ENCODE assay signal across 1 cellular context in the genomic region with DNA sequence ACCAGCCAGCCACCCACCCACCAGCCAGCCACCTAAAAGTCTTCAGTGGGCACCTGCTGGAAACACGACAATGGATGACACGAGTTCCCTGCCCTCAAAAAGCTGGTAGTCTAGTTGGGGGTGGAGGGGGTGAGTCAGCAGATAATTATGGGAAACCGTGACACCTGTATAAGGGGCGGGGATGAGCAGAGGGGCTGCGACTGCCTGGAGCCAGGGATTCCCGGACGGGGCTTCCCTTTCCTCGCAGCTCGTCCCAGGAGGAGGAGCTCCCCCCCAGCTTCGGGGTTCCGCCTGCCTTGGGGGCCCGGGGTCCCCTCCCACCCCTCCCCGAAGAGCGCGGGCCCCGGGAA.
TF ChIP-seq lines count a peak whose summit lies in the region.

No MANE protein-coding gene starts in this region.

TF ChIP-seq in H1, 55 proteins besides CTCF, POLR2A, EP300 and RAD21 (continued from another document):
- TF ChIP-seq BRCA1 (IDR thresholded peaks at IDR 0.05; ENCODE audit: low read depth, low read length) (no peak), SUZ12 (IDR thresholded peaks at IDR 0.05; ENCODE audit: low read length) (no peak), KDM5A (IDR thresholded peaks at IDR 0.05; ENCODE audit: low read length) (no peak), MAFK (IDR thresholded peaks at IDR 0.05; ENCODE audit: low read depth, low read length) (peak; percentile 84), TAF1 (IDR thresholded peaks at IDR 0.05; ENCODE audit: low read depth, low read length) (0 out of 2 replicates have a peak, but pooled peaks have one; percentile 27), E2F6 (IDR thresholded peaks at IDR 0.05) (no peak), SAP30 (IDR thresholded peaks at IDR 0.05; ENCODE audit: insufficient read depth, insufficient replicate concordance, low read length) (no peak), RXRA (IDR thresholded peaks at IDR 0.05; ENCODE audit: insufficient read depth, low read depth, low read length) (no peak), SP2 (IDR thresholded peaks at IDR 0.05; ENCODE audit: low read length) (no peak), YY1 (IDR thresholded peaks at IDR 0.05; ENCODE audit: low read depth, low read length) (0 out of 2 replicates have a peak, but pooled peaks have one; percentile 10), BACH1 (IDR thresholded peaks at IDR 0.05; ENCODE audit: low read length) (peak; percentile 96), ASH2L (IDR thresholded peaks at IDR 0.05; ENCODE audit: low read length) (no peak), RBBP5 (IDR thresholded peaks at IDR 0.05; ENCODE audit: borderline replicate concordance, low read depth, low read length) (no peak), SRF (IDR thresholded peaks at IDR 0.05; ENCODE audit: low read depth, low read length) (no peak), JUND (IDR thresholded peaks at IDR 0.05; ENCODE audit: low read length) (peak; percentile 65; the same call in 1 of the 2 replicates), HDAC2 (IDR thresholded peaks at IDR 0.05; ENCODE audit: borderline replicate concordance in 1 of 2, low read depth in 2 of 2, low read length in 2 of 2) (no peak), RNF2 (IDR thresholded peaks at IDR 0.05; ENCODE audit: borderline replicate concordance, low read depth, low read length, missing control alignments, poor library complexity, severe bottlenecking) (no peak)
- TF ChIP-seq, protein P1, sequence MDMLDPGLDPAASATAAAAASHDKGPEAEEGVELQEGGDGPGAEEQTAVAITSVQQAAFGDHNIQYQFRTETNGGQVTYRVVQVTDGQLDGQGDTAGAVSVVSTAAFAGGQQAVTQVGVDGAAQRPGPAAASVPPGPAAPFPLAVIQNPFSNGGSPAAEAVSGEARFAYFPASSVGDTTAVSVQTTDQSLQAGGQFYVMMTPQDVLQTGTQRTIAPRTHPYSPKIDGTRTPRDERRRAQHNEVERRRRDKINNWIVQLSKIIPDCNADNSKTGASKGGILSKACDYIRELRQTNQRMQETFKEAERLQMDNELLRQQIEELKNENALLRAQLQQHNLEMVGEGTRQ (IDR thresholded peaks at IDR 0.05; ENCODE audit: low read length), result no peak
